18 cellular contexts compared by ENCODE assay signal in genomic region chr3:141082064-141082463, GRCh38. TPM values are rescaled to one million over a fixed set of nuclear protein-coding genes. Genes with fewer than 3 reads are reported as not detected.
DNase-seq lines count a peak whose midpoint lies in the region; ATAC-seq and TF ChIP-seq lines count a peak whose summit lies in the region.
"Had no signal": no experiment of that assay in that cellular context is flagged by ENCODE, and none has a peak within 500 bp of the region (broad histone marks: within the 10 kb centered on the region; RNA-seq: fewer than 3 reads in every experiment).

No MANE protein-coding gene starts in this region.

- H3K27ac Mint-ChIP-seq in neural progenitor cell = peak overlapping the region; percentile 91

- peaks cover 10% of the 10 kb centered on the region for H3K79me2 ChIP-seq in neural progenitor cell (ENCODE audit: low read depth)

- no peaks in the 10 kb centered on the region for H3K27me3 ChIP-seq in iPS-18a (ENCODE audit: control insufficient read depth, insufficient read depth, low read length)
- peaks cover 15% of the 10 kb centered on the region for H3K27me3 ChIP-seq in neural progenitor cell
- peaks cover 22% of the 10 kb centered on the region for H3K27me3 ChIP-seq in foreskin keratinocyte
- H3K27me3 ChIP-seq: BLaER1, SJCRH30 had no signal

- H3K27me3 Mint-ChIP-seq in neural progenitor cell (ENCODE audit: insufficient read depth, low read depth) = peaks cover 8% of the 10 kb centered on the region

- H3K4me1 Mint-ChIP-seq in neural progenitor cell = peaks cover 99% of the 10 kb centered on the region

- H3K36me3 ChIP-seq in iPS-18a (ENCODE audit: control insufficient read depth, low read depth, low read length) (no peaks in the 10 kb centered on the region), neural progenitor cell (no peaks in the 10 kb centered on the region)
- H3K36me3 ChIP-seq: BLaER1 had no signal

- H3F3A ChIP-seq in neural progenitor cell (ENCODE audit: low read depth) = peaks cover 31% of the 10 kb centered on the region

- DNase-seq in NCI-H69 (lab: John Stamatoyannopoulos, UW) (peak; percentile 24), neural progenitor cell (ENCODE audit: low spot score) (no peak), T-helper 1 cell (no peak), foreskin keratinocyte (no peak), DMS79 treated with DMSO at 0.1 percent for 48 hours (lab: John Stamatoyannopoulos, UW) (no peak)
- DNase-seq: CD8-positive, alpha-beta memory T cell; NCI-H1436 treated with DMSO at 0.1 percent for 48 hours; NCI-H2081 treated with DMSO at 0.1 percent for 48 hours; NCI-H2227 treated with DMSO at 0.1 percent for 48 hours; NCI-H526; OCI-M1; RPMI8226; SJCRH30 had no signal

- H3K4me1 ChIP-seq in iPS-18a (ENCODE audit: control insufficient read depth, low read depth, low read length) = peaks cover 56% of the 10 kb centered on the region
- H3K4me1 ChIP-seq in neural progenitor cell = peaks cover 89% of the 10 kb centered on the region
- no peaks in the 10 kb centered on the region for H3K4me1 ChIP-seq in foreskin keratinocyte

- H3K4me3 ChIP-seq in iPS-18a (ENCODE audit: low read length) = peak overlapping the region; percentile 10
- H3K4me3 ChIP-seq in neural progenitor cell = no peak overlapping the region
- H3K4me3 ChIP-seq: BLaER1, SJCRH30 had no signal

- no peak for TF ChIP-seq CTCF in neural progenitor cell (IDR thresholded peaks at IDR 0.05)
- TF ChIP-seq CTCF in foreskin keratinocyte (conservative IDR thresholded peaks at IDR 0.05) = no peak

- H3K27ac ChIP-seq in iPS-18a (ENCODE audit: low read length) (no peak overlapping the region), neural progenitor cell (no peak overlapping the region), foreskin keratinocyte (no peak overlapping the region)
- H3K27ac ChIP-seq: BLaER1 had no signal

- H3K36me3 Mint-ChIP-seq in neural progenitor cell = peaks cover 3% of the 10 kb centered on the region
- H3K36me3 Mint-ChIP-seq: CD8-positive, alpha-beta memory T cell had no signal

- peak overlapping the region; percentile 59 for H3K4me2 ChIP-seq in neural progenitor cell
- H3K4me2 ChIP-seq: BLaER1 had no signal

- ATAC-seq in foreskin keratinocyte = no peak
- no peak for ATAC-seq in GM19023 (IDR thresholded peaks at IDR 0.05; ENCODE audit: unreplicated experiment)
- ATAC-seq: HCT116 had no signal

- no peak overlapping the region for H3K9ac ChIP-seq in iPS-18a (ENCODE audit: low read length)
- no peak overlapping the region for H3K9ac ChIP-seq in neural progenitor cell
- H3K9ac ChIP-seq: BLaER1 had no signal

- no peak overlapping the region for H3K4me3 Mint-ChIP-seq in neural progenitor cell
- H3K4me3 Mint-ChIP-seq: CD8-positive, alpha-beta memory T cell had no signal

- H2AFZ ChIP-seq in neural progenitor cell (replicated peaks) = no peak overlapping the region

- H3K9me3 ChIP-seq in iPS-18a (ENCODE audit: control insufficient read depth, low read depth, low read length) (no peaks in the 10 kb centered on the region), neural progenitor cell (ENCODE audit: low read depth) (no peaks in the 10 kb centered on the region)
- H3K9me3 ChIP-seq: BLaER1, SJCRH30 had no signal

- no peaks in the 10 kb centered on the region for H3K9me3 Mint-ChIP-seq in neural progenitor cell
- H3K9me3 Mint-ChIP-seq: CD8-positive, alpha-beta memory T cell had no signal

- peaks cover 7% of the 10 kb centered on the region for H4K20me1 ChIP-seq in neural progenitor cell (ENCODE audit: low read depth)
- H4K20me1 ChIP-seq: BLaER1 had no signal

RNA-seq across cellular contexts. Expression of gene SPSB4, which starts 30.9 kb away (rescaled TPM):
- total RNA-seq in neural progenitor cell (ENCODE audit: low replicate concordance) (4.9 and 10.7 TPM in 2 replicates), foreskin keratinocyte (not detected in 2 replicates)
- polyA plus RNA-seq in foreskin keratinocyte = 0.03 and 0.17 TPM in 2 replicates
- total RNA-seq: CD8-positive, alpha-beta memory T cell; HT-29 had no signal
- polyA plus RNA-seq: CD8-positive, alpha-beta memory T cell had no signal
